ENCODE assay signal across 8 cellular contexts in genomic region chr19:10420444-10421239, GRCh38. TPM values are rescaled to one million over a fixed set of nuclear protein-coding genes. Genes with fewer than 3 reads are reported as not detected.
DNase-seq lines count a peak whose midpoint lies in the region; ATAC-seq and TF ChIP-seq lines count a peak whose summit lies in the region.

Gene PDE4A (plus strand): TSS chr19:10420538. CDS start chr19:10420765, 227 bp downstream.

- H3K36me3 Mint-ChIP-seq in Calu3 (ENCODE audit: insufficient read depth, unreplicated experiment), result peaks cover 17% of the 10 kb centered on the region
- H3K36me3 Mint-ChIP-seq in nephron (ENCODE audit: low read depth), result no peaks in the 10 kb centered on the region

- H3K4me3 ChIP-seq in WERI-Rb-1 (ENCODE audit: low read depth, low read length), result peak within 1 kb of the TSS; percentile 66

- CTCF ChIA-PET in Calu3 (lab: Charles Lee), result no interaction called here

- ATAC-seq in GM21447 (IDR thresholded peaks at IDR 0.05; ENCODE audit: unreplicated experiment) (no peak), HG03342 (IDR thresholded peaks at IDR 0.05; ENCODE audit: unreplicated experiment) (no peak)

- BruUV-seq in Calu3 (replicated peaks; lab: Mats Ljungman, UMichigan), result no TSS peak

- no peaks in the 10 kb centered on the region for H3K36me3 ChIP-seq in WERI-Rb-1

- H3K27me3 Mint-ChIP-seq in Calu3 (ENCODE audit: unreplicated experiment) (peaks cover 68% of the 10 kb centered on the region), nephron (ENCODE audit: low read depth) (peaks cover 93% of the 10 kb centered on the region)

- H3K9me3 Mint-ChIP-seq in Calu3 (ENCODE audit: low read depth, unreplicated experiment) (no peaks in the 10 kb centered on the region), nephron (no peaks in the 10 kb centered on the region)

- H3K27ac Mint-ChIP-seq in Calu3 (ENCODE audit: unreplicated experiment) (no peak within 1 kb of the TSS), nephron (peak within 1 kb of the TSS in 1 of 3 experiments; percentile 44)

- peaks cover 2% of the 10 kb centered on the region for H3K9me3 ChIP-seq in WERI-Rb-1 (ENCODE audit: severe bottlenecking)

- intact Hi-C loops in Calu3 (cut with micrococcal nuclease; ENCODE audit: unreplicated experiment), result no loop called here

- peak; percentile 24 for TF ChIP-seq CTCF in Calu3 (IDR thresholded peaks at IDR 0.05; ENCODE audit: unreplicated experiment)
- TF ChIP-seq CTCF in WERI-Rb-1 (IDR thresholded peaks at IDR 0.05; ENCODE audit: low read depth, low read length), result peak; percentile 80
- TF ChIP-seq CTCF in nephron (IDR thresholded peaks at IDR 0.05; ENCODE audit: unreplicated experiment in 3 of 3), result peak; percentile 21 to 40 (median 25)

- H3K4me1 Mint-ChIP-seq in Calu3 (ENCODE audit: low read depth, unreplicated experiment), result peaks cover 18% of the 10 kb centered on the region
- peaks cover 36% of the 10 kb centered on the region for H3K4me1 Mint-ChIP-seq in nephron

- peaks cover 5% of the 10 kb centered on the region for H3K27me3 ChIP-seq in WERI-Rb-1 (ENCODE audit: insufficient read depth, low read depth, severe bottlenecking)

- no peak for DNase-seq in Calu3
- DNase-seq in HuH-7.5 (ENCODE audit: low spot score), result peak; percentile 78
- DNase-seq in WERI-Rb-1, result peak; percentile 77
- peak; percentile 34 for DNase-seq in effector CD4-positive, alpha-beta T cell
- no peak for DNase-seq in SIG-M5 treated with dmso at 0.1 percent for 504 hours (lab: John Stamatoyannopoulos, UW; ENCODE audit: unreplicated experiment)

- H3K27ac ChIP-seq in WERI-Rb-1, result peak within 1 kb of the TSS; percentile 78

- H3K4me3 Mint-ChIP-seq in Calu3 (ENCODE audit: low read depth, unreplicated experiment) (peak within 1 kb of the TSS; percentile 43), nephron (peak within 1 kb of the TSS; percentile 74 to 90 (median 79))

RNA-seq across cellular contexts. Expression of gene PDE4A, which starts in this region (rescaled TPM):
- 2.8 and 3.6 TPM in 2 replicates for total RNA-seq in Calu3 (2022)

Comparison
In these comparisons a context has a peak if more than half of its experiments do, and no peak if none do; other contexts are left out.
1. DNase-seq: peak in HuH-7.5 (single experiment), WERI-Rb-1 (single experiment) and effector CD4-positive, alpha-beta T cell (single experiment); none in Calu3 (single experiment) and SIG-M5 treated with dmso at 0.1 percent for 504 hours (single experiment).
2. CTCF ChIP-seq: peak in every context shown above with its lines; median percentile 80 in WERI-Rb-1; 25 in nephron; 24 in Calu3.